In genomic region chr1:47294863-47295262, GRCh38 we compare ENCODE assay signal across 1 cellular context.
TF ChIP-seq lines count a peak whose summit lies in the region.

No MANE protein-coding gene starts in this region.

TF ChIP-seq in K562, 482 proteins besides CTCF, POLR2A, EP300 and RAD21:
- TF ChIP-seq CEBPB (tag; IDR thresholded peaks at IDR 0.05) (peak; percentile 16; the same call in 1 of the 2 replicates), SUPT5H (IDR thresholded peaks at IDR 0.05) (peak; percentile 58), POLR2B (IDR thresholded peaks at IDR 0.05; ENCODE audit: low read depth, partially characterized antibody) (peak; percentile 13), RBFOX2 (IDR thresholded peaks at IDR 0.05; ENCODE audit: low read depth, low read length) (0 out of 2 replicates have a peak, but pooled peaks have one; percentile 14)
